9 cellular contexts compared by ENCODE assay signal in the genomic region with DNA sequence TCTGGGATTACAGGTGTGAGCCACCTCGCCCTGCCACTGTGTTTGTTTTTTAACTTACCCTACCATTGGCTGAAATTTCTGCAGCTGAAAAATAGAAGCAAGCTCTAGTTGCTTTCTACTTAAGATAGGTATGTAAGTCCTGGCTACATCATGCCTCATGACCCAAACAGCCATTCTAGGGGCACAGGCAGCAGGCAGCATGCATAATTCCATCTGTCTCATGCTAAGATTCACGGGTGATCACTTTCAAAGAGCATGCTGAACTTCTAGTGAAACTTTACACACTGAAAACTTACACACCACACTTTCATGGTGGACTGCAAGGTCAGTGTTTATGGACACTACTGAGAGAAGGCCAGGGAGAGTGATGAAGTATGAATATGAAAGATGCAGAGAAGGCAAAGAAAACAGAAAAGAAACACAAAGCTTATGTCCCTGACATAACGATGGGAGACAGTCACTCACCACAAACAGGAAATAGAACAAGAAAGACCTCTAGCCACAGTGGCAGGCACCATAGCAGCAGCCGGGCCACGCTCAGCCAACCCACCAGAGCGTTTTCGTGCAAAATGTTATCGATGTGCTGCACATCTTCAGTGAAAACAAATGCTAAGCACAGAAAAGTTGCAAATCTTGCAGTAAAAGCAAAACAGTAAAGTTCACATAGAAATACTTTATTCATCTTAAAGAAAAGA.
DNase-seq lines count a peak whose midpoint lies in the region; TF ChIP-seq lines count a peak whose summit lies in the region.
"Had no signal": no experiment of that assay in that cellular context is flagged by ENCODE, and none has a peak within 500 bp of the region (broad histone marks: within the 10 kb centered on the region; RNA-seq: fewer than 3 reads in every experiment).

No MANE protein-coding gene starts in this region.

- H3K27ac ChIP-seq in SU-DHL-6 (ENCODE audit: low read depth, low read length) (peak overlapping the region; percentile 39), suprapubic skin (no peak overlapping the region)

- H2AFZ ChIP-seq in SU-DHL-6 (ENCODE audit: low read depth, low read length, severe bottlenecking) = no peak overlapping the region

- peak overlapping the region; percentile 4; the same call in 1 of the 2 replicates for H3K9ac ChIP-seq in SU-DHL-6 (ENCODE audit: low read length)

- peaks cover 27% of the 10 kb centered on the region for H3K36me3 Mint-ChIP-seq in activated naive CD4-positive, alpha-beta T cell treated with anti-CD3 and anti-CD28 coated beads, Interleukin-2, amount 10 ng/mL, durations not matched to agents 7 days and 5 days

- H3K27me3 ChIP-seq in SU-DHL-6 (ENCODE audit: low read length) (no peaks in the 10 kb centered on the region), suprapubic skin (no peaks in the 10 kb centered on the region)

- H3K9me3 Mint-ChIP-seq in activated naive CD4-positive, alpha-beta T cell treated with anti-CD3 and anti-CD28 coated beads, Interleukin-2, amount 10 ng/mL, durations not matched to agents 7 days and 5 days = peaks cover 15% of the 10 kb centered on the region

- no peaks in the 10 kb centered on the region for H3K9me2 ChIP-seq in SU-DHL-6 (replicated peaks; ENCODE audit: insufficient read depth, low read length)

- peak overlapping the region; percentile 22 for H3K4me2 ChIP-seq in SU-DHL-6 (ENCODE audit: low read depth, low read length, poor library complexity, severe bottlenecking)

- no peaks in the 10 kb centered on the region for H3K27me3 Mint-ChIP-seq in activated naive CD4-positive, alpha-beta T cell treated with anti-CD3 and anti-CD28 coated beads, Interleukin-2, amount 10 ng/mL, durations not matched to agents 7 days and 5 days

- H3F3A ChIP-seq in SU-DHL-6 (ENCODE audit: insufficient read depth) = no peaks in the 10 kb centered on the region

- no peaks in the 10 kb centered on the region for H3K79me2 ChIP-seq in SU-DHL-6 (ENCODE audit: insufficient read depth, low read length)

- H3K9me3 ChIP-seq in SU-DHL-6 (ENCODE audit: insufficient read depth, low read length) (peaks cover 8% of the 10 kb centered on the region; the same call in 1 of the 2 replicates), suprapubic skin (no peaks in the 10 kb centered on the region)

- no peaks in the 10 kb centered on the region for H4K20me1 ChIP-seq in SU-DHL-6 (ENCODE audit: low read depth, low read length)

- peak; percentile 36 for DNase-seq in NK-92 treated with Interleukin-12 subunit alpha and Interleukin-12 subunit beta, amount 100 ng/mL, for 24 hours (lab: John Stamatoyannopoulos, UW)
- DNase-seq in NK-92 (lab: John Stamatoyannopoulos, UW; ENCODE audit: unreplicated experiment) (no peak), suprapubic skin (ENCODE audit: low spot score in 2 of 2) (no peak), NCI-H345 treated with DMSO at 0.1 percent for 48 hours (lab: John Stamatoyannopoulos, UW; ENCODE audit: unreplicated experiment) (no peak), midbrain (lab: John Stamatoyannopoulos, UW) (no peak)
- DNase-seq in activated naive CD4-positive, alpha-beta T cell treated with anti-CD3 and anti-CD28 coated beads, Interleukin-2, amount 10 ng/mL, durations not matched to agents 7 days and 5 days = peak; percentile 73
- peak; percentile 11 for DNase-seq in stimulated activated naive CD4-positive, alpha-beta T cell treated with Interleukin-2 at 50 U/mL for 16 hours (lab: John Stamatoyannopoulos, UW)
- DNase-seq: NCI-H446 treated with DMSO at 0.1 percent for 48 hours had no signal

- H3K4me3 ChIP-seq in SU-DHL-6 (ENCODE audit: insufficient read depth, low read length, poor library complexity, severe bottlenecking) = no peak overlapping the region
- H3K4me3 ChIP-seq in suprapubic skin = no peak overlapping the region

- H3K4me1 Mint-ChIP-seq in activated naive CD4-positive, alpha-beta T cell treated with anti-CD3 and anti-CD28 coated beads, Interleukin-2, amount 10 ng/mL, durations not matched to agents 7 days and 5 days = peaks cover 41% of the 10 kb centered on the region

- no peak for TF ChIP-seq POLR2A in suprapubic skin (IDR thresholded peaks at IDR 0.05)

- CTCF ChIA-PET in activated naive CD4-positive, alpha-beta T cell treated with anti-CD3 and anti-CD28 coated beads, Interleukin-2, amount 10 ng/mL, durations not matched to agents 7 days and 5 days (lab: Charles Lee) = interaction anchor here (0.6 to 1.2 kb wide), 2 partner anchors 35 to 99 kb away, joined by 3 read pairs; no protein-coding TSS in a partner anchor

- 54% methylated on average over 8 of the region's 8 CpGs for WGBS in suprapubic skin

- H3K27ac Mint-ChIP-seq in activated naive CD4-positive, alpha-beta T cell treated with anti-CD3 and anti-CD28 coated beads, Interleukin-2, amount 10 ng/mL, durations not matched to agents 7 days and 5 days = peak overlapping the region; percentile 92

- peaks cover 3% of the 10 kb centered on the region for H3K4me1 ChIP-seq in suprapubic skin

- no peak for TF ChIP-seq EP300 in suprapubic skin (IDR thresholded peaks at IDR 0.05)

- H3K36me3 ChIP-seq in SU-DHL-6 (ENCODE audit: low read length) = no peaks in the 10 kb centered on the region; the same call in 1 of the 2 replicates
- H3K36me3 ChIP-seq in suprapubic skin = no peaks in the 10 kb centered on the region

- peak overlapping the region; percentile 53 for H3K4me3 Mint-ChIP-seq in activated naive CD4-positive, alpha-beta T cell treated with anti-CD3 and anti-CD28 coated beads, Interleukin-2, amount 10 ng/mL, durations not matched to agents 7 days and 5 days

- TF ChIP-seq CTCF in SU-DHL-6 (IDR thresholded peaks at IDR 0.05; ENCODE audit: insufficient read depth, low read length, poor library complexity, severe bottlenecking) (no peak), suprapubic skin (IDR thresholded peaks at IDR 0.05) (no peak)

Comparison
In these comparisons a context has a peak if more than half of its experiments do, and no peak if none do; other contexts are left out.
1. DNase-seq: peak in NK-92 treated with Interleukin-12 subunit alpha and Interleukin-12 subunit beta, amount 100 ng/mL, for 24 hours (single experiment), activated naive CD4-positive, alpha-beta T cell treated with anti-CD3 and anti-CD28 coated beads, Interleukin-2, amount 10 ng/mL, durations not matched to agents 7 days and 5 days (single experiment) and stimulated activated naive CD4-positive, alpha-beta T cell treated with Interleukin-2 at 50 U/mL for 16 hours (single experiment); none in NK-92 (single experiment), suprapubic skin (0 of 2), NCI-H345 treated with DMSO at 0.1 percent for 48 hours (single experiment) and midbrain (single experiment).